Comparison of ENCODE assay signal across 11 cellular contexts in genomic region chr1:228282329-228283042, GRCh38.
DNase-seq lines count a peak whose midpoint lies in the region; ATAC-seq and TF ChIP-seq lines count a peak whose summit lies in the region.
"Had no signal": no experiment of that assay in that cellular context is flagged by ENCODE, and none has a peak within 500 bp of the region (broad histone marks: within the 10 kb centered on the region; RNA-seq: fewer than 3 reads in every experiment).

No MANE protein-coding gene starts in this region.

- ATAC-seq in GM18505 (IDR thresholded peaks at IDR 0.05; ENCODE audit: unreplicated experiment): no peak
- ATAC-seq in activated T-cell treated with anti-CD3 and anti-CD28 coated beads, Interleukin-2, amount 50 U/mL, for 4 hours: no peak

- no peak overlapping the region for H3K4me3 ChIP-seq in kidney epithelial cell (ENCODE audit: low read depth, low read length)

- TF ChIP-seq POLR2A in GM18505 (IDR thresholded peaks at IDR 0.05; ENCODE audit: borderline replicate concordance, extremely low read depth, insufficient read depth, insufficient read length): no peak

- no peak overlapping the region for H3K27ac Mint-ChIP-seq in type B pancreatic cell

- H3K9me3 Mint-ChIP-seq in type B pancreatic cell: no peaks in the 10 kb centered on the region
- H3K9me3 Mint-ChIP-seq in activated T-cell treated with anti-CD3 and anti-CD28 coated beads, Interleukin-2, amount 50 U/mL, for 4 hours: no peaks in the 10 kb centered on the region

- no peak overlapping the region for H3K4me3 Mint-ChIP-seq in type B pancreatic cell
- H3K4me3 Mint-ChIP-seq in activated T-cell treated with anti-CD3 and anti-CD28 coated beads, Interleukin-2, amount 50 U/mL, for 4 hours: no peak overlapping the region

- no peaks in the 10 kb centered on the region for H3K27me3 Mint-ChIP-seq in type B pancreatic cell
- H3K27me3 Mint-ChIP-seq in activated T-cell treated with anti-CD3 and anti-CD28 coated beads, Interleukin-2, amount 50 U/mL, for 4 hours (ENCODE audit: low read depth): no peaks in the 10 kb centered on the region

- no peaks in the 10 kb centered on the region for H3K36me3 ChIP-seq in kidney epithelial cell (ENCODE audit: control insufficient read depth, insufficient read depth, low read length)

- DNase-seq in DMS 273 (lab: John Stamatoyannopoulos, UW; ENCODE audit: unreplicated experiment): peak; percentile 15
- no peak for DNase-seq in DMS 273 treated with DMSO at 0.1 percent for 48 hours (lab: John Stamatoyannopoulos, UW)
- DNase-seq in astrocyte of the hippocampus (ENCODE audit: low read depth, low spot score): peak; percentile 59
- peak; percentile 25 for DNase-seq in kidney epithelial cell (ENCODE audit: low read depth)
- DNase-seq in type B pancreatic cell (ENCODE audit: extremely low spot score, unreplicated experiment): peak; percentile 67
- DNase-seq in mucosa of gallbladder (ENCODE audit: low spot score): no peak
- DNase-seq in activated T-cell treated with anti-CD3 and anti-CD28 coated beads, Interleukin-2, amount 50 U/mL, for 4 hours: no peak
- DNase-seq: foreskin melanocyte, kidney glomerular epithelial cell, SW 1271 had no signal

- H3K4me1 Mint-ChIP-seq in type B pancreatic cell (ENCODE audit: unreplicated experiment): no peaks in the 10 kb centered on the region
- no peaks in the 10 kb centered on the region for H3K4me1 Mint-ChIP-seq in activated T-cell treated with anti-CD3 and anti-CD28 coated beads, Interleukin-2, amount 50 U/mL, for 4 hours (ENCODE audit: low read depth)

- TF ChIP-seq CTCF in kidney epithelial cell (IDR thresholded peaks at IDR 0.05; ENCODE audit: insufficient read depth, low read length, poor library complexity, severe bottlenecking) (no peak), type B pancreatic cell (conservative IDR thresholded peaks at IDR 0.05) (no peak)

- H3K36me3 Mint-ChIP-seq in type B pancreatic cell: peaks cover 3% of the 10 kb centered on the region
- H3K36me3 Mint-ChIP-seq in activated T-cell treated with anti-CD3 and anti-CD28 coated beads, Interleukin-2, amount 50 U/mL, for 4 hours (ENCODE audit: insufficient read depth): peaks cover 3% of the 10 kb centered on the region

- no peaks in the 10 kb centered on the region for H3K27me3 ChIP-seq in kidney epithelial cell (ENCODE audit: control insufficient read depth, insufficient read depth, low read length)

Comparison
In these comparisons a context has a peak if more than half of its experiments do, and no peak if none do; other contexts are left out.
1. DNase-seq: peak in DMS 273 (single experiment), astrocyte of the hippocampus (single experiment), kidney epithelial cell (single experiment) and type B pancreatic cell (single experiment); none in DMS 273 treated with DMSO at 0.1 percent for 48 hours (single experiment), mucosa of gallbladder (single experiment) and activated T-cell treated with anti-CD3 and anti-CD28 coated beads, Interleukin-2, amount 50 U/mL, for 4 hours (single experiment).